ENCODE assay signal across 19 cellular contexts in genomic region chr14:103100281-103101121, GRCh38. TPM values are rescaled to one million over a fixed set of nuclear protein-coding genes. Genes with fewer than 3 reads are reported as not detected.
A peak's percentile ranks its signal among the peaks of the same experiment; 100 is the strongest.
DNase-seq lines count a peak whose midpoint lies in the region; ATAC-seq, FAIRE-seq and TF ChIP-seq lines count a peak whose summit lies in the region.
"Had no signal": no experiment of that assay in that cellular context is flagged by ENCODE, and none has a peak within 500 bp of the region (broad histone marks: within the 10 kb centered on the region; RNA-seq: fewer than 3 reads in every experiment).

No MANE protein-coding gene starts in this region.

- no peaks in the 10 kb centered on the region for H3K9me2 ChIP-seq in OCI-LY7 (ENCODE audit: insufficient read depth, low read length)

- ATAC-seq in GM21576 (IDR thresholded peaks at IDR 0.05; ENCODE audit: unreplicated experiment) (peak; percentile 74), HG03565 (IDR thresholded peaks at IDR 0.05; ENCODE audit: unreplicated experiment) (no peak), omental fat pad (ENCODE audit: low FRiP score) (no peak)
- ATAC-seq: activated CD8-positive, alpha-beta T cell treated with anti-CD3 and anti-CD28 coated beads for 36 hours had no signal

- no peak overlapping the region for H3K14ac ChIP-seq in neuronal stem cell (ENCODE audit: low read length)

- no peak overlapping the region for H4K91ac ChIP-seq in neuronal stem cell (ENCODE audit: low read depth, low read length, poor library complexity)

- H3K27me3 ChIP-seq in neuronal stem cell (ENCODE audit: control insufficient read depth in 3 of 3, insufficient read depth in 3 of 3, low read depth in 1 of 3, low read length in 3 of 3) (peaks cover 6 to 40% (median 37%) of the 10 kb centered on the region in 3 experiments), mesendoderm (ENCODE audit: insufficient read depth, low read length, poor library complexity) (peaks cover 8% of the 10 kb centered on the region)

- no peak overlapping the region for H2BK12ac ChIP-seq in neuronal stem cell (ENCODE audit: low read length)

- no peaks in the 10 kb centered on the region for H4K20me1 ChIP-seq in OCI-LY7 (ENCODE audit: insufficient read depth, low read length)

- peak overlapping the region; percentile 44 for H3K4me2 ChIP-seq in OCI-LY7 (ENCODE audit: low read length)
- H3K4me2 ChIP-seq in neuronal stem cell (ENCODE audit: insufficient read depth, low read length, poor library complexity, severe bottlenecking): no peak overlapping the region
- H3K4me2 ChIP-seq in mesendoderm (ENCODE audit: low read length): no peak overlapping the region

- no TSS peak for BruUV-seq in OCI-LY7 (replicated peaks; lab: Mats Ljungman, UMichigan)

- TF ChIP-seq CTCF in OCI-LY7 (conservative IDR thresholded peaks at IDR 0.05; ENCODE audit: low read length): no peak
- TF ChIP-seq CTCF in omental fat pad (IDR thresholded peaks at IDR 0.05): no peak

- no peak overlapping the region for H3K4ac ChIP-seq in neuronal stem cell (ENCODE audit: low read length)
- no peak overlapping the region for H3K4ac ChIP-seq in mesendoderm (ENCODE audit: low read depth, low read length)

- no peak overlapping the region for H3K18ac ChIP-seq in neuronal stem cell (ENCODE audit: low read length)
- H3K18ac ChIP-seq in mesendoderm (ENCODE audit: low read length): no peak overlapping the region

- POLR2A ChIA-PET in OCI-LY7 (lab: Charles Lee): interaction anchor here (0.6 to 0.7 kb wide), 5 partner anchors 22 to 459 kb away, joined by 3 to 9 read pairs (median 4); no protein-coding TSS in a partner anchor

- H3K23ac ChIP-seq in neuronal stem cell (ENCODE audit: low read depth, low read length, poor library complexity): no peak overlapping the region
- no peak overlapping the region for H3K23ac ChIP-seq in mesendoderm (ENCODE audit: low read length)

- peaks cover 23% of the 10 kb centered on the region for H3K4me1 ChIP-seq in OCI-LY7 (ENCODE audit: insufficient read depth, low read length, poor library complexity, severe bottlenecking)
- H3K4me1 ChIP-seq in neuronal stem cell (ENCODE audit: control insufficient read depth in 2 of 2, insufficient read depth in 1 of 2, low read depth in 1 of 2, low read length in 2 of 2): peaks cover 5 to 14% of the 10 kb centered on the region in 2 donors
- peaks cover 2% of the 10 kb centered on the region for H3K4me1 ChIP-seq in mesendoderm (ENCODE audit: control insufficient read depth, low read depth, low read length)

- H3K79me1 ChIP-seq in neuronal stem cell (ENCODE audit: low read depth, low read length) (no peaks in the 10 kb centered on the region), mesendoderm (ENCODE audit: low read length) (no peaks in the 10 kb centered on the region)

- no CpG with 5 or more reads among the region's 25 CpGs for WGBS in neuronal stem cell (ENCODE audit: extremely low coverage in 2 of 2, insufficient read length in 2 of 2, insufficient replicate concordance in 1 of 2), 2 donors
- no CpG with 5 or more reads among the region's 25 CpGs for WGBS in mesendoderm (ENCODE audit: extremely low coverage, insufficient coverage, low lambda C conversion rate)

- no peak overlapping the region for H4K5ac ChIP-seq in mesendoderm (ENCODE audit: low read length)

- H2BK15ac ChIP-seq in neuronal stem cell (ENCODE audit: low read length): no peak overlapping the region
- H2BK15ac ChIP-seq in mesendoderm (replicated peaks; ENCODE audit: low read depth): no peak overlapping the region

- no peak overlapping the region for H2AFZ ChIP-seq in OCI-LY7 (ENCODE audit: low read length)
- no peak overlapping the region for H2AFZ ChIP-seq in neuronal stem cell (ENCODE audit: low read length)

- CTCF ChIA-PET in OCI-LY7 (lab: Charles Lee; ENCODE audit: unreplicated experiment): interaction anchor here (0.6 to 1.2 kb wide), 2 partner anchors 14 to 40 kb away, joined by 3 read pairs; no protein-coding TSS in a partner anchor

- intact Hi-C loops in OCI-LY7 (cut with micrococcal nuclease; ENCODE audit: unreplicated experiment): no loop called here

- H3K27ac ChIP-seq in OCI-LY7 (ENCODE audit: low read depth, low read length, poor library complexity, severe bottlenecking) (peak overlapping the region; percentile 31), neuronal stem cell (replicated peaks; ENCODE audit: low read length) (no peak overlapping the region), mesendoderm (ENCODE audit: low read depth, low read length) (no peak overlapping the region)

- H3K79me2 ChIP-seq in OCI-LY7 (ENCODE audit: insufficient read depth, low read depth, low read length): no peaks in the 10 kb centered on the region
- no peaks in the 10 kb centered on the region for H3K79me2 ChIP-seq in mesendoderm (ENCODE audit: control insufficient read depth, insufficient read depth, low read length)

- H3K9me3 ChIP-seq in OCI-LY7 (ENCODE audit: low read length) (no peaks in the 10 kb centered on the region), neuronal stem cell (replicated peaks in 1 of 2; ENCODE audit: control insufficient read depth in 2 of 2, insufficient read depth in 1 of 2, low read depth in 1 of 2, low read length in 2 of 2) (no peaks in the 10 kb centered on the region)

- H2BK5ac ChIP-seq in neuronal stem cell (ENCODE audit: low read length) (no peak overlapping the region), mesendoderm (ENCODE audit: low read length) (no peak overlapping the region)

- H4K8ac ChIP-seq in neuronal stem cell (ENCODE audit: low read depth, low read length) (no peak overlapping the region), mesendoderm (ENCODE audit: low read depth, low read length) (no peak overlapping the region)

- no peak for TF ChIP-seq POLR2A in GM12891 (IDR thresholded peaks at IDR 0.05; ENCODE audit: low read depth, low read length)

- H2BK120ac ChIP-seq in neuronal stem cell (ENCODE audit: low read depth, low read length): no peak overlapping the region
- no peak overlapping the region for H2BK120ac ChIP-seq in mesendoderm (ENCODE audit: low read depth, low read length)

- H3K36me3 ChIP-seq in OCI-LY7 (ENCODE audit: insufficient read depth, low read length): no peaks in the 10 kb centered on the region
- H3K36me3 ChIP-seq in neuronal stem cell (replicated peaks in 1 of 2; ENCODE audit: control insufficient read depth in 2 of 2, insufficient read depth in 2 of 2, low read length in 2 of 2): no peaks in the 10 kb centered on the region
- H3K36me3 ChIP-seq in mesendoderm (ENCODE audit: control insufficient read depth, insufficient read depth, low read length): no peaks in the 10 kb centered on the region

- no peak for DNase-seq in GM12891 (ENCODE audit: insufficient read length, low spot score)
- DNase-seq in OCI-LY7 (ENCODE audit: low spot score): peak; percentile 57
- no peak for DNase-seq in neuronal stem cell (ENCODE audit: low spot score)
- DNase-seq in NCI-H748 treated with DMSO at 0.1 percent for 48 hours (lab: John Stamatoyannopoulos, UW): no peak
- no peak for DNase-seq in mesendoderm
- no peak for DNase-seq in omental fat pad (ENCODE audit: low spot score)
- DNase-seq: activated CD8-positive, alpha-beta T cell treated with anti-CD3 and anti-CD28 coated beads for 36 hours; GOT3; KG1; NCI-H1436; nucleus accumbens; stimulated activated naive CD4-positive, alpha-beta T cell had no signal

- no peak overlapping the region for H3K56ac ChIP-seq in mesendoderm (ENCODE audit: low read length)

- H3K9ac ChIP-seq in neuronal stem cell (ENCODE audit: low read depth, low read length, poor library complexity) (no peak overlapping the region), mesendoderm (ENCODE audit: low read length) (no peak overlapping the region)

- H2AK5ac ChIP-seq in neuronal stem cell (ENCODE audit: low read depth, low read length) (peak overlapping the region; percentile 39), mesendoderm (ENCODE audit: low read length) (no peak overlapping the region)

- no peak overlapping the region for H3K4me3 ChIP-seq in OCI-LY7 (ENCODE audit: low read depth, low read length, poor library complexity, severe bottlenecking)
- H3K4me3 ChIP-seq in neuronal stem cell (ENCODE audit: low read length in 2 of 2): no peak overlapping the region
- H3K4me3 ChIP-seq in mesendoderm (ENCODE audit: low read length): no peak overlapping the region

- peak; percentile 93 for FAIRE-seq in GM12891 (lab: Jason Lieb, UNC)
- FAIRE-seq: endometrium, frontal cortex had no signal

TF ChIP-seq in GM12891, 5 proteins besides CTCF, POLR2A, EP300 and RAD21 (continues in another document):
- no peak for TF ChIP-seq POU2F2 (IDR thresholded peaks at IDR 0.05; ENCODE audit: low read depth, low read length)
- no peak for TF ChIP-seq PAX5 (IDR thresholded peaks at IDR 0.05; ENCODE audit: insufficient read depth, low read length, severe bottlenecking)
- peak; percentile 96 for TF ChIP-seq SPI1 (IDR thresholded peaks at IDR 0.05; ENCODE audit: low read depth, low read length)
- TF ChIP-seq POLR2AphosphoS5 (IDR thresholded peaks at IDR 0.05; ENCODE audit: low read depth, low read length): no peak

RNA-seq across cellular contexts. Expression of gene EXOC3L4, which starts 6.0 kb away (rescaled TPM):
- polyA plus RNA-seq in GM12891 (2012; ENCODE audit: low read depth, missing spikeins): not detected
- total RNA-seq in OCI-LY7 (2014; rRNA removed; shearing (Covaris generic)): not detected in 2 replicates
- total RNA-seq in OCI-LY7 (2022) (not detected in 2 replicates), omental fat pad (1 to 10 TPM in 2 of 4 donors, under 1 TPM in 1, not detected in 1; 0.93 to 5.2 (median 1.3) TPM)
- not detected for polyA plus RNA-seq in neuronal stem cell (2013, experiment 1 of 2)
- not detected for polyA plus RNA-seq in neuronal stem cell (2013, experiment 2 of 2)
- 0.10 TPM for polyA plus RNA-seq in mesendoderm (2013, experiment 1 of 2)
- polyA plus RNA-seq in mesendoderm (2013, experiment 2 of 2): not detected
- total RNA-seq: activated CD8-positive, alpha-beta T cell treated with anti-CD3 and anti-CD28 coated beads for 36 hours; mesothelial cell of epicardium had no signal
- polyA plus RNA-seq: BJ had no signal

RNA-seq across cellular contexts. Expression of gene LBHD2, which starts 16.5 kb away (rescaled TPM):
- not detected for polyA plus RNA-seq in GM12891 (2012; ENCODE audit: low read depth, missing spikeins)
- total RNA-seq in OCI-LY7 (2014; rRNA removed; shearing (Covaris generic)): not detected in 2 replicates
- total RNA-seq in OCI-LY7 (2022): not detected in 2 replicates
- not detected for polyA plus RNA-seq in neuronal stem cell (2013, experiment 1 of 2)
- not detected for polyA plus RNA-seq in neuronal stem cell (2013, experiment 2 of 2)
- polyA plus RNA-seq in mesendoderm (2013, experiment 1 of 2): not detected
- not detected for polyA plus RNA-seq in mesendoderm (2013, experiment 2 of 2)
- total RNA-seq in omental fat pad: 1 to 10 TPM in 1 of 4 donors, not detected in 3; 6.3 TPM
- total RNA-seq: activated CD8-positive, alpha-beta T cell treated with anti-CD3 and anti-CD28 coated beads for 36 hours; cerebellum; frontal cortex; mesothelial cell of epicardium had no signal
- polyA plus RNA-seq: BJ had no signal

RNA-seq across cellular contexts. Expression of gene TNFAIP2, which starts 22.8 kb away (rescaled TPM):
- polyA plus RNA-seq in GM12891 (2012; ENCODE audit: low read depth, missing spikeins): 68.7 TPM
- not detected in 2 replicates for total RNA-seq in OCI-LY7 (2014; rRNA removed; shearing (Covaris generic))
- total RNA-seq in OCI-LY7 (2022): not detected in 2 replicates
- polyA plus RNA-seq in neuronal stem cell (2013, experiment 1 of 2): 26.4 TPM
- 24.5 TPM for polyA plus RNA-seq in neuronal stem cell (2013, experiment 2 of 2)
- 30.9 TPM for polyA plus RNA-seq in mesendoderm (2013, experiment 1 of 2)
- polyA plus RNA-seq in mesendoderm (2013, experiment 2 of 2): 29.3 TPM
- total RNA-seq in omental fat pad: 100 to 1,000 TPM in 3 of 4 donors, 10 to 100 TPM in 1; 56.0 to 215 (median 144) TPM

RNA-seq across cellular contexts. Expression of gene CDC42BPB, which starts 43.2 kb away (rescaled TPM):
- polyA plus RNA-seq in GM12891 (2012; ENCODE audit: low read depth, missing spikeins): 11.6 TPM
- 0.03 TPM in 1 of 2 replicates, not detected in the other for total RNA-seq in OCI-LY7 (2014; rRNA removed; shearing (Covaris generic))
- total RNA-seq in OCI-LY7 (2022) (0.20 and 0.46 TPM in 2 replicates), omental fat pad (100 to 1,000 TPM in 3 of 4 donors, 10 to 100 TPM in 1; 63.7 to 131 (median 113) TPM)
- polyA plus RNA-seq in neuronal stem cell (2013, experiment 1 of 2): 44.7 TPM
- polyA plus RNA-seq in neuronal stem cell (2013, experiment 2 of 2): 45.1 TPM
- 49.9 TPM for polyA plus RNA-seq in mesendoderm (2013, experiment 1 of 2)
- 48.4 TPM for polyA plus RNA-seq in mesendoderm (2013, experiment 2 of 2)

Comparison
In these comparisons a context has a peak if more than half of its experiments do, and no peak if none do; other contexts are left out.
1. RNA of gene TNFAIP2, which starts 22.8 kb away (total RNA-seq): 56.0 to 215 TPM in omental fat pad; not detected in OCI-LY7; every median in the first group is over 10 times any median in the second.